9 cellular contexts compared by ENCODE assay signal in genomic region chr7:140476698-140477261, GRCh38. TPM values are rescaled to one million over a fixed set of nuclear protein-coding genes. Genes with fewer than 3 reads are reported as not detected.
DNase-seq lines count a peak whose midpoint lies in the region; ATAC-seq, FAIRE-seq and TF ChIP-seq lines count a peak whose summit lies in the region.
"Had no signal": no experiment of that assay in that cellular context is flagged by ENCODE, and none has a peak within 500 bp of the region (broad histone marks: within the 10 kb centered on the region; RNA-seq: fewer than 3 reads in every experiment).

No MANE protein-coding gene starts in this region.

- FAIRE-seq in RCC 7860 (lab: Jason Lieb, UNC) = no peak

- H3K36me3 ChIP-seq in GM06990 (ENCODE audit: control insufficient read depth, insufficient read depth, low read length) (no peaks in the 10 kb centered on the region), neural cell (ENCODE audit: insufficient read depth, low read length) (no peaks in the 10 kb centered on the region)
- H3K36me3 ChIP-seq in effector memory CD4-positive, alpha-beta T cell (ENCODE audit: control insufficient read depth, insufficient read depth, low read length) = no peaks in the 10 kb centered on the region

- peak overlapping the region; percentile 10 for H3K4me3 ChIP-seq in GM06990 (replicated peaks; ENCODE audit: low read depth, low read length)
- H3K4me3 ChIP-seq in NB4 (ENCODE audit: low read depth, low read length) = peak overlapping the region; percentile 28
- H3K4me3 ChIP-seq in effector memory CD4-positive, alpha-beta T cell (ENCODE audit: insufficient read depth, low read depth, low read length, poor library complexity, severe bottlenecking) = peak overlapping the region; percentile 33
- H3K4me3 ChIP-seq in neural cell (ENCODE audit: low read length) = peak overlapping the region; percentile 98

- no peaks in the 10 kb centered on the region for H3K9me3 ChIP-seq in effector memory CD4-positive, alpha-beta T cell (ENCODE audit: control insufficient read depth, low read length)
- no peaks in the 10 kb centered on the region for H3K9me3 ChIP-seq in neural cell (ENCODE audit: low read length)

- no peak overlapping the region for H3K9ac ChIP-seq in neural cell (ENCODE audit: low read length)

- TF ChIP-seq CTCF in GM06990 (IDR thresholded peaks at IDR 0.05; ENCODE audit: insufficient read depth, low read length, poor library complexity, severe bottlenecking) (no peak), NB4 (IDR thresholded peaks at IDR 0.05; ENCODE audit: low read depth, low read length) (no peak), neural cell (IDR thresholded peaks at IDR 0.05; ENCODE audit: poor library complexity, severe bottlenecking) (no peak), GM10266 (IDR thresholded peaks at IDR 0.05; ENCODE audit: control insufficient read depth, insufficient read depth, low read depth, missing control alignments) (no peak)

- no peak overlapping the region for H2AFZ ChIP-seq in neural cell (ENCODE audit: low read depth, low read length)

- peak overlapping the region; percentile 73 for H3K27ac ChIP-seq in effector memory CD4-positive, alpha-beta T cell (ENCODE audit: insufficient read depth, low read length, poor library complexity, severe bottlenecking)
- no peak overlapping the region for H3K27ac ChIP-seq in neural cell (ENCODE audit: low read length)

- peak overlapping the region; percentile 28 for H3K4me2 ChIP-seq in neural cell (ENCODE audit: low read length)

- H3F3A ChIP-seq in neural cell (ENCODE audit: insufficient read depth, low read length, poor library complexity, severe bottlenecking) = no peaks in the 10 kb centered on the region

- no peak for TF ChIP-seq POLR2A in NB4 (IDR thresholded peaks at IDR 0.05; ENCODE audit: extremely low read depth, insufficient read length)

- H4K20me1 ChIP-seq in neural cell (ENCODE audit: insufficient read depth) = peaks cover 10% of the 10 kb centered on the region

- peaks cover 63% of the 10 kb centered on the region for H3K79me2 ChIP-seq in neural cell (replicated peaks; ENCODE audit: insufficient read depth, low read length)

- no peak for ATAC-seq in HG03196 (IDR thresholded peaks at IDR 0.05; ENCODE audit: unreplicated experiment)

- TF ChIP-seq RAD21 in neural cell (conservative IDR thresholded peaks at IDR 0.05) = no peak

- H3K27me3 ChIP-seq in GM06990 (replicated peaks; ENCODE audit: control insufficient read depth, insufficient read depth, low read length) (no peaks in the 10 kb centered on the region), neural cell (ENCODE audit: insufficient read depth, low read depth, low read length) (no peaks in the 10 kb centered on the region)
- H3K27me3 ChIP-seq in effector memory CD4-positive, alpha-beta T cell (replicated peaks; ENCODE audit: control insufficient read depth, insufficient read depth, low read length, poor library complexity, severe bottlenecking) = no peaks in the 10 kb centered on the region

- no peak for DNase-seq in GM06990 (ENCODE audit: extremely low read depth, insufficient read length)
- DNase-seq in NB4 (ENCODE audit: low read depth) = no peak
- DNase-seq in effector memory CD4-positive, alpha-beta T cell = no peak
- DNase-seq in GM10266 (ENCODE audit: extremely low spot score) = no peak
- DNase-seq in stimulated activated CD8-positive, alpha-beta memory T cell treated with anti-CD3 and anti-CD28 coated beads, Interleukin-4, amount 100 ng/mL, for 48 hours = no peak
- no peak for DNase-seq in RCC 7860 (ENCODE audit: low spot score)
- DNase-seq: NCI-H526 treated with DMSO at 0.1 percent for 48 hours had no signal

- no peaks in the 10 kb centered on the region for H3K9me2 ChIP-seq in neural cell (ENCODE audit: insufficient read depth, low read length)

- TF ChIP-seq EP300 in neural cell (conservative IDR thresholded peaks at IDR 0.05; ENCODE audit: poor library complexity, severe bottlenecking) = no peak

- peaks cover 15% of the 10 kb centered on the region for H3K4me1 ChIP-seq in effector memory CD4-positive, alpha-beta T cell (ENCODE audit: control insufficient read depth, insufficient read depth, low read length, poor library complexity, severe bottlenecking)

TF ChIP-seq in neural cell, 6 proteins besides CTCF, POLR2A, EP300 and RAD21:
- TF ChIP-seq REST (IDR thresholded peaks at IDR 0.05; ENCODE audit: borderline replicate concordance) (no peak), POLR2AphosphoS5 (IDR thresholded peaks at IDR 0.05) (no peak), MXI1 (conservative IDR thresholded peaks at IDR 0.05; ENCODE audit: poor library complexity, severe bottlenecking) (no peak), EZH2 (IDR thresholded peaks at IDR 0.05; ENCODE audit: borderline replicate concordance, insufficient read depth, low read length, poor library complexity, severe bottlenecking) (no peak), TAF1 (IDR thresholded peaks at IDR 0.05; ENCODE audit: low read depth) (no peak), SMC3 (conservative IDR thresholded peaks at IDR 0.05; ENCODE audit: poor library complexity) (no peak)

RNA-seq across cellular contexts. Expression of gene MKRN1, which starts 2.5 kb away (rescaled TPM):
- polyA plus RNA-seq in neural cell = 227 and 251 TPM in 2 replicates
- polyA minus RNA-seq in neural cell = 190 and 207 TPM in 2 replicates

Comparison
In these comparisons a context has a peak if more than half of its experiments do, and no peak if none do; other contexts are left out.
1. H3K4me3 ChIP-seq: peak in every context shown above with its lines; median percentile 98 in neural cell; 33 in effector memory CD4-positive, alpha-beta T cell; 28 in NB4; 10 in GM06990.